Comparison of ENCODE assay signal across 25 cellular contexts in genomic region chr6:87012035-87012434, GRCh38.
"Had no signal": no experiment of that assay in that cellular context is flagged by ENCODE, and none has a peak within 500 bp of the region (broad histone marks: within the 10 kb centered on the region; RNA-seq: fewer than 3 reads in every experiment).

No MANE protein-coding gene starts in this region.

- H3K27ac ChIP-seq: coronary artery, epithelial cell of prostate, esophagus squamous epithelium, gastrocnemius medialis, heart right ventricle, left lung, lower lobe of right lung had no signal

- H3K36me3 ChIP-seq: esophagus squamous epithelium, gastrocnemius medialis, heart right ventricle, left lung, lower lobe of right lung had no signal

- H3K27me3 ChIP-seq: esophagus squamous epithelium, gastrocnemius medialis, left lung had no signal

- FAIRE-seq: colon, endometrium, islet of Langerhans, keratinocyte had no signal

- H3K4me1 ChIP-seq: esophagus squamous epithelium, gastrocnemius medialis, heart right ventricle, left lung, lower lobe of right lung had no signal

- H3K9me3 ChIP-seq: esophagus squamous epithelium, gastrocnemius medialis, heart right ventricle, left lung, lower lobe of right lung had no signal

- H3K4me3 ChIP-seq: coronary artery, esophagus squamous epithelium, gastrocnemius medialis, heart right ventricle, left lung, lower lobe of right lung had no signal

- DNase-seq: effector CD8-positive, alpha-beta T cell; effector memory CD8-positive, alpha-beta T cell; endodermal cell; erythroblast; esophagus squamous epithelium; foreskin fibroblast; foreskin melanocyte; gastrocnemius medialis; glutamatergic neuron; head of caudate nucleus; heart right ventricle; hippocampal formation; left cardiac atrium; left lung; left ventricle myocardium superior; lower lobe of right lung; mesenchymal stem cell; naive thymus-derived CD4-positive, alpha-beta T cell had no signal

- ATAC-seq: effector memory CD8-positive, alpha-beta T cell; esophagus mucosa; gastrocnemius medialis; heart right ventricle; left cardiac atrium; left lung; left ventricle myocardium superior; lower lobe of right lung; naive thymus-derived CD4-positive, alpha-beta T cell had no signal
